ENCODE assay signal across 8 cellular contexts in the genomic region with DNA sequence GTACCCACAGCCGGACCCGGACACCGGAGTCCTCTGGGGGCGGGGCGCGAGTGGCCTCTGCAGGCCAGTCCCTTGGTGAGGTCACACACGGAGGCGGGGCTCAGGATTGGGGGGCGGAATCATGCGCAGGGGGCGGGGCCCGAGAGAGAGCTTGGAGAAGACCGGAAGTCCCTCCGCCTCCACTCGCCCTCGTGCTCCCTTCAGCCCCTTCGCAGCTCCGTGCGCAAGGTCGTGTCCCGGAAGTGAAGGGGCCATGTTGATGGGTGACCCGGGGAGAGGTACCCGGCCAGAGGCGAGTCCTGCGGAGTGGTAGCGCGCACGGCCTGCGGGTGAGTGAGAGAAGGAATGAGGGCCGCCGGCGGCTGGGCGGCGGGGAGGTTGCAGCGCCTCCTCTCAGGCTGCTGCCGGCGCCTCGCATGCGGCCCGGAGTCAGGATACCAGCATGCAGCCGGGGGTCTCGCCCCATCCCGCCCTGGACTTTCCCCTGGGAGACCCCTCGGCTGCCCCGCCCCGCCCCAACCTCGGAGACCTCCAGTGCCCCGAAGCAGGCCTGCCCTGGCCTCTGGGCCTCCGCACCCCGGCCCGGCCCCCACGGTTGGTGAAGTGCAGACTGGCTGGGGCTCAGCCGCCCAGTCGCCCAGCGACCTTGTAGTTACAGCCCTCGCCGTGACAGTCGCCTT. TPM values are rescaled to one million over a fixed set of nuclear protein-coding genes. Genes with fewer than 3 reads are reported as not detected.
DNase-seq lines count a peak whose midpoint lies in the region; TF ChIP-seq lines count a peak whose summit lies in the region.

A gene (plus strand): TSS at position 182 of the 680 bp plus-strand sequence. CDS start 9,005 bp downstream, outside the sequence.

- no peak for TF ChIP-seq RAD21 in neural cell (conservative IDR thresholded peaks at IDR 0.05)

- peaks cover 24% of the 10 kb centered on the region for H3K4me1 ChIP-seq in Loucy (ENCODE audit: insufficient read depth, low read length, poor library complexity, severe bottlenecking)
- peaks cover 35 to 68% (median 59%) of the 10 kb centered on the region in 4 donors for H3K4me1 ChIP-seq in stomach

- H3K27me3 ChIP-seq in Loucy (ENCODE audit: insufficient read depth, low read length, poor library complexity, severe bottlenecking): no peaks in the 10 kb centered on the region
- no peaks in the 10 kb centered on the region for H3K27me3 ChIP-seq in neural cell (ENCODE audit: insufficient read depth, low read depth, low read length)
- no peaks in the 10 kb centered on the region for H3K27me3 ChIP-seq in stomach

- H3K27ac ChIP-seq in neural cell (ENCODE audit: low read length): peak within 1 kb of the TSS; percentile 63
- H3K27ac ChIP-seq in stomach: peak within 1 kb of the TSS; percentile 80 to 94 (median 90)

- TF ChIP-seq POLR2A in stomach (IDR thresholded peaks at IDR 0.05): no peak

- no peaks in the 10 kb centered on the region for H3K9me3 ChIP-seq in Loucy (ENCODE audit: insufficient read depth, low read depth, low read length)
- H3K9me3 ChIP-seq in neural cell (ENCODE audit: low read length): no peaks in the 10 kb centered on the region
- no peaks in the 10 kb centered on the region for H3K9me3 ChIP-seq in stomach

- intact Hi-C loops in stomach (cut with DNase I; ENCODE audit: low total_unique reads): no loop called here

- H4K20me1 ChIP-seq in Loucy (ENCODE audit: insufficient read depth, low read length, poor library complexity, severe bottlenecking): peaks cover 20% of the 10 kb centered on the region
- H4K20me1 ChIP-seq in neural cell (ENCODE audit: insufficient read depth): no peaks in the 10 kb centered on the region

- 0 to 1% (median 0%) methylated on average over 37 to 58 of the region's 58 CpGs for WGBS in stomach, 5 donors

- H3K4me2 ChIP-seq in Loucy (ENCODE audit: low read depth, low read length, poor library complexity, severe bottlenecking) (peak within 1 kb of the TSS; percentile 98), neural cell (ENCODE audit: low read length) (peak within 1 kb of the TSS; percentile 98)

- TF ChIP-seq EP300 in neural cell (conservative IDR thresholded peaks at IDR 0.05; ENCODE audit: poor library complexity, severe bottlenecking) (peak; percentile 36), stomach (IDR thresholded peaks at IDR 0.05) (no peak)

- DNase-seq in EH (ENCODE audit: low read depth): peak; percentile 96
- peak; percentile 79 for DNase-seq in GOT3 (lab: John Stamatoyannopoulos, UW)
- peak; percentile 94 to 96 for DNase-seq in SHP77 (lab: John Stamatoyannopoulos, UW)
- DNase-seq in activated effector memory CD4-positive, alpha-beta T cell treated with anti-CD3 and anti-CD28 coated beads, Interleukin-2, amount 50 U/mL, for 16 hours: peak; percentile 96
- peak; percentile 92 for DNase-seq in fibroblast of the conjunctiva (ENCODE audit: low read depth)
- peak; percentile 99 for DNase-seq in stomach

- no peak for TF ChIP-seq CTCF in Loucy (conservative IDR thresholded peaks at IDR 0.05; ENCODE audit: low read length)
- no peak for TF ChIP-seq CTCF in neural cell (IDR thresholded peaks at IDR 0.05; ENCODE audit: poor library complexity, severe bottlenecking)
- TF ChIP-seq CTCF in stomach (IDR thresholded peaks at IDR 0.05): no peak

- H3K79me2 ChIP-seq in Loucy (ENCODE audit: insufficient read depth, low read length): peaks cover 49% of the 10 kb centered on the region
- peaks cover 18% of the 10 kb centered on the region for H3K79me2 ChIP-seq in neural cell (replicated peaks; ENCODE audit: insufficient read depth, low read length)

- H2AFZ ChIP-seq in Loucy (ENCODE audit: low read length): peak within 1 kb of the TSS; percentile 77
- H2AFZ ChIP-seq in neural cell (ENCODE audit: low read depth, low read length): peak within 1 kb of the TSS; percentile 86

- peak within 1 kb of the TSS; percentile 96 for H3K9ac ChIP-seq in Loucy (ENCODE audit: low read depth, low read length, poor library complexity, severe bottlenecking)
- peak within 1 kb of the TSS; percentile 83 for H3K9ac ChIP-seq in neural cell (ENCODE audit: low read length)

- no peaks in the 10 kb centered on the region; the same call in 1 of the 2 replicates for H3F3A ChIP-seq in Loucy (ENCODE audit: low read depth)
- no peaks in the 10 kb centered on the region for H3F3A ChIP-seq in neural cell (ENCODE audit: insufficient read depth, low read length, poor library complexity, severe bottlenecking)

- H3K9me2 ChIP-seq in Loucy (replicated peaks; ENCODE audit: low read depth, low read length): no peaks in the 10 kb centered on the region
- H3K9me2 ChIP-seq in neural cell (ENCODE audit: insufficient read depth, low read length): no peaks in the 10 kb centered on the region

- H3K36me3 ChIP-seq in Loucy (ENCODE audit: insufficient read depth, low read length): peaks cover 23% of the 10 kb centered on the region; the same call in 1 of the 2 replicates
- peaks cover 6% of the 10 kb centered on the region for H3K36me3 ChIP-seq in neural cell (ENCODE audit: insufficient read depth, low read length)
- H3K36me3 ChIP-seq in stomach: peaks cover 28 to 37% (median 33%) of the 10 kb centered on the region in 4 donors

- H3K4me3 ChIP-seq in Loucy (ENCODE audit: low read length, poor library complexity, severe bottlenecking) (peak within 1 kb of the TSS; percentile 96), neural cell (ENCODE audit: low read length) (peak within 1 kb of the TSS; percentile 97), stomach (peak within 1 kb of the TSS; percentile 71 to 99 (median 95))

TF ChIP-seq in neural cell, 6 proteins besides CTCF, POLR2A, EP300 and RAD21:
- no peak for TF ChIP-seq SMC3 (conservative IDR thresholded peaks at IDR 0.05; ENCODE audit: poor library complexity)
- peak; percentile 94 for TF ChIP-seq MXI1 (conservative IDR thresholded peaks at IDR 0.05; ENCODE audit: poor library complexity, severe bottlenecking)
- TF ChIP-seq POLR2AphosphoS5 (IDR thresholded peaks at IDR 0.05): peak; percentile 79

RNA-seq across cellular contexts. Expression of the gene that starts here (rescaled TPM):
- polyA plus RNA-seq in neural cell: 15.3 and 19.8 TPM in 2 replicates
- 32.1 and 36.5 TPM in 2 replicates for polyA minus RNA-seq in neural cell
- 10 to 100 TPM; 15.8 to 47.3 (median 20.0) TPM for total RNA-seq in stomach
- polyA plus RNA-seq in stomach: 1 to 10 TPM; 5.1 to 9.5 (median 8.8) TPM

Comparison
In these comparisons a context has a peak if more than half of its experiments do, and no peak if none do; other contexts are left out.
1. Peak in every context shown above with its lines: DNase-seq, H3K4me3 ChIP-seq and H3K27ac ChIP-seq.